In genomic region chr18:22337878-22338277, GRCh38 we compare ENCODE assay signal across 14 cellular contexts.
"Had no signal": no experiment of that assay in that cellular context is flagged by ENCODE, and none has a peak within 500 bp of the region (broad histone marks: within the 10 kb centered on the region; RNA-seq: fewer than 3 reads in every experiment).

No MANE protein-coding gene starts in this region.

- H3K27ac Mint-ChIP-seq: activated naive CD4-positive, alpha-beta T cell treated with anti-CD3 and anti-CD28 coated beads, Interleukin-2, amount 50 U/mL, for 24 hours; stimulated activated memory B cell treated with anti-CD40 and anti-IgM and Interleukin-4, amounts not matched to agents 10 μg/mL and 1 μg/mL and 100 μg/mL, for 72 hours had no signal

- DNase-seq: activated CD4-positive, alpha-beta T cell treated with anti-CD3 and anti-CD28 coated beads, Interleukin-2, amount 50 U/mL, for 1 hour; activated CD4-positive, CD25-positive, alpha-beta regulatory T cell; activated effector memory CD4-positive, alpha-beta T cell treated with Interleukin-2 at 50 U/mL for 16 hours; activated T-cell treated with anti-CD3 and anti-CD28 coated beads, Interleukin-2, amount 50 U/mL, for 1 hour; aorta; naive thymus-derived CD4-positive, alpha-beta T cell; psoas muscle; spleen; stimulated activated CD4-positive, alpha-beta T cell treated with anti-CD3 and anti-CD28 coated beads, Interleukin-1b, Interleukin-23, amount 100 ng/mL, for 48 hours; substantia nigra; T-helper 2 cell; upper lobe of right lung had no signal

- H3K36me3 ChIP-seq: spleen, upper lobe of right lung had no signal

- H3K9me3 ChIP-seq: psoas muscle, spleen, upper lobe of right lung had no signal

- H3K27me3 Mint-ChIP-seq: activated naive CD4-positive, alpha-beta T cell treated with anti-CD3 and anti-CD28 coated beads, Interleukin-2, amount 50 U/mL, for 24 hours had no signal

- H3K9me3 Mint-ChIP-seq: activated naive CD4-positive, alpha-beta T cell treated with anti-CD3 and anti-CD28 coated beads, Interleukin-2, amount 50 U/mL, for 24 hours had no signal

- H3K4me3 Mint-ChIP-seq: activated naive CD4-positive, alpha-beta T cell treated with anti-CD3 and anti-CD28 coated beads, Interleukin-2, amount 50 U/mL, for 24 hours; stimulated activated memory B cell treated with anti-CD40 and anti-IgM and Interleukin-4, amounts not matched to agents 10 μg/mL and 1 μg/mL and 100 μg/mL, for 72 hours had no signal

- H3K4me3 ChIP-seq: psoas muscle, spleen, upper lobe of right lung had no signal

- ATAC-seq: naive thymus-derived CD4-positive, alpha-beta T cell; psoas muscle; stimulated activated memory B cell treated with anti-CD40 and anti-IgM and Interleukin-4, amounts not matched to agents 10 μg/mL and 1 μg/mL and 100 μg/mL, for 72 hours; upper lobe of right lung had no signal

- H3K4me1 ChIP-seq: psoas muscle had no signal

- H3K36me3 Mint-ChIP-seq: activated naive CD4-positive, alpha-beta T cell treated with anti-CD3 and anti-CD28 coated beads, Interleukin-2, amount 50 U/mL, for 24 hours; stimulated activated memory B cell treated with anti-CD40 and anti-IgM and Interleukin-4, amounts not matched to agents 10 μg/mL and 1 μg/mL and 100 μg/mL, for 72 hours had no signal

- H3K27ac ChIP-seq: psoas muscle, upper lobe of right lung had no signal

- H3K4me1 Mint-ChIP-seq: stimulated activated memory B cell treated with anti-CD40 and anti-IgM and Interleukin-4, amounts not matched to agents 10 μg/mL and 1 μg/mL and 100 μg/mL, for 72 hours had no signal

- H3K27me3 ChIP-seq: spleen, upper lobe of right lung had no signal
